ENCODE assay signal across 22 cellular contexts in genomic region chr2:144137269-144137668, GRCh38.
A peak's percentile ranks its signal among the peaks of the same experiment; 100 is the strongest.
DNase-seq lines count a peak whose midpoint lies in the region; ATAC-seq and TF ChIP-seq lines count a peak whose summit lies in the region.
"Had no signal": no experiment of that assay in that cellular context is flagged by ENCODE, and none has a peak within 500 bp of the region (broad histone marks: within the 10 kb centered on the region; RNA-seq: fewer than 3 reads in every experiment).

No MANE protein-coding gene starts in this region.

- H3K27ac ChIP-seq in GM23248: peak overlapping the region; percentile 56; the same call in 1 of the 2 replicates
- H3K27ac ChIP-seq in IMR-90 (ENCODE audit: insufficient read depth, low read length): no peak overlapping the region
- peak overlapping the region; percentile 8 for H3K27ac ChIP-seq in skeletal muscle tissue (ENCODE audit: low read depth, low read length)
- H3K27ac ChIP-seq: A549, SK-N-MC had no signal

- TF ChIP-seq RAD21 in IMR-90 (IDR thresholded peaks at IDR 0.05; ENCODE audit: low read length): no peak

- no peaks in the 10 kb centered on the region for H3K36me3 ChIP-seq in GM23248 (ENCODE audit: low read depth)
- no peaks in the 10 kb centered on the region for H3K36me3 ChIP-seq in IMR-90 (ENCODE audit: control insufficient read depth, insufficient read depth, low read length)
- peaks cover 0 to 2% (median 0%) of the 10 kb centered on the region in 3 donors for H3K36me3 ChIP-seq in skeletal muscle tissue (ENCODE audit: control insufficient read depth in 3 of 3, insufficient read depth in 3 of 3, low read length in 3 of 3)
- H3K36me3 ChIP-seq: MG63 had no signal

- no peak overlapping the region; the same call in 1 of the 2 replicates for H2AK5ac ChIP-seq in IMR-90 (ENCODE audit: low read depth, low read length)

- no peak overlapping the region for H3K9ac ChIP-seq in GM23248
- no peak overlapping the region for H3K9ac ChIP-seq in IMR-90 (ENCODE audit: low read depth, low read length)
- no peak overlapping the region for H3K9ac ChIP-seq in skeletal muscle tissue (ENCODE audit: low read depth in 1 of 3, low read length in 3 of 3)

- peak overlapping the region; percentile 27; the same call in 1 of the 2 replicates for H3K14ac ChIP-seq in IMR-90 (replicated peaks; ENCODE audit: low read depth, low read length)

- CTCF ChIA-PET in IMR-90 (lab: Yijun Ruan, JAX): interaction anchor here (0.7 kb wide), 1 partner anchor 136 kb away, joined by 4 read pairs; no protein-coding TSS in a partner anchor

- H3K4me1 ChIP-seq in GM23248 (ENCODE audit: insufficient read depth) (0 out of 2 replicates have a peak, but pooled peaks cover 11% of the 10 kb centered on the region), IMR-90 (ENCODE audit: control insufficient read depth, insufficient read depth, low read length) (peaks cover 4% of the 10 kb centered on the region), skeletal muscle tissue (ENCODE audit: control insufficient read depth in 3 of 3, insufficient read depth in 3 of 3, low read length in 3 of 3) (no peaks in the 10 kb centered on the region)

- H3K4me1 Mint-ChIP-seq in dendritic cell treated with granulocyte-macrophage colony-stimulating factor and Interleukin-4, amounts not matched to agents 40 ng/mL and 50 ng/mL, for 4 days (ENCODE audit: low read depth): peaks cover 54% of the 10 kb centered on the region
- H3K4me1 Mint-ChIP-seq: CD8-positive, alpha-beta memory T cell had no signal

- H3K9me3 Mint-ChIP-seq in dendritic cell treated with granulocyte-macrophage colony-stimulating factor and Interleukin-4, amounts not matched to agents 40 ng/mL and 50 ng/mL, for 4 days: no peaks in the 10 kb centered on the region
- H3K9me3 Mint-ChIP-seq: CD8-positive, alpha-beta memory T cell had no signal

- H2AFZ ChIP-seq in GM23248 (no peak overlapping the region), IMR-90 (replicated peaks; ENCODE audit: low read length, poor library complexity) (no peak overlapping the region)

- H3K4me3 Mint-ChIP-seq in dendritic cell treated with granulocyte-macrophage colony-stimulating factor and Interleukin-4, amounts not matched to agents 40 ng/mL and 50 ng/mL, for 4 days: peak overlapping the region; percentile 7
- H3K4me3 Mint-ChIP-seq: CD8-positive, alpha-beta memory T cell had no signal

- no peaks in the 10 kb centered on the region for H3K9me3 ChIP-seq in GM23248 (ENCODE audit: low read depth)
- H3K9me3 ChIP-seq in IMR-90 (ENCODE audit: control insufficient read depth, insufficient read depth, low read length): no peaks in the 10 kb centered on the region
- no peaks in the 10 kb centered on the region for H3K9me3 ChIP-seq in skeletal muscle tissue (ENCODE audit: control insufficient read depth in 3 of 3, low read length in 3 of 3)
- H3K9me3 ChIP-seq: A549, MG63 had no signal

- no peak overlapping the region for H2BK5ac ChIP-seq in IMR-90 (ENCODE audit: low read depth, low read length, poor library complexity, severe bottlenecking)

- peak overlapping the region; percentile 8; the same call in 1 of the 2 replicates for H3K4ac ChIP-seq in IMR-90 (ENCODE audit: low read depth, low read length)

- POLR2A ChIA-PET in IMR-90 (lab: Charles Lee; ENCODE audit: unreplicated experiment): no interaction called here

- H2BK20ac ChIP-seq in IMR-90 (ENCODE audit: low read depth, low read length): peak overlapping the region; percentile 77

- in situ Hi-C loops in GM23248 (cut with MboI): no loop called here
- in situ Hi-C loops in IMR-90 (cut with MboI; ENCODE audit: low sequenced_read_pairs): no loop called here
- in situ Hi-C loops in ACHN (cut with HindIII; ENCODE audit: low pct_ligation_motif_present, low pct_unique_long_range_greater_than_20kb, low sequenced_read_pairs): no loop called here

- no peak for TF ChIP-seq CTCF in IMR-90 (conservative IDR thresholded peaks at IDR 0.05; ENCODE audit: low read depth, low read length)

- no peaks in the 10 kb centered on the region for H3K27me3 ChIP-seq in GM23248 (replicated peaks; ENCODE audit: insufficient read depth)
- no peaks in the 10 kb centered on the region for H3K27me3 ChIP-seq in IMR-90 (ENCODE audit: control insufficient read depth, insufficient read depth, low read length)
- H3K27me3 ChIP-seq in skeletal muscle tissue (ENCODE audit: control insufficient read depth in 3 of 3, insufficient read depth in 3 of 3, low read length in 3 of 3): no peaks in the 10 kb centered on the region
- H3K27me3 ChIP-seq: MG63 had no signal

- dilution Hi-C loops in IMR-90 (cut with HindIII; ENCODE audit: low sequenced_read_pairs, unreplicated experiment): no loop called here

- BruUV-seq in IMR-90 (replicated peaks; lab: Mats Ljungman, UMichigan): no TSS peak

- no peak overlapping the region for H2AK9ac ChIP-seq in IMR-90 (replicated peaks; ENCODE audit: low read depth, low read length, poor library complexity)

- H3K27ac Mint-ChIP-seq in dendritic cell treated with granulocyte-macrophage colony-stimulating factor and Interleukin-4, amounts not matched to agents 40 ng/mL and 50 ng/mL, for 4 days: peak overlapping the region; percentile 89

- H4K5ac ChIP-seq in IMR-90 (ENCODE audit: low read depth, low read length): no peak overlapping the region

- peak overlapping the region; percentile 21; the same call in 1 of the 2 replicates for H3K23ac ChIP-seq in IMR-90 (ENCODE audit: low read depth, low read length)

- peaks cover 5% of the 10 kb centered on the region; the same call in 1 of the 2 replicates for H3K9me1 ChIP-seq in IMR-90 (ENCODE audit: insufficient read depth, low read length)

- 0 out of 3 replicates have a peak overlapping the region, but pooled peaks have one; percentile 5 for H2BK15ac ChIP-seq in IMR-90 (ENCODE audit: low read depth, low read length)

- H4K8ac ChIP-seq in IMR-90 (ENCODE audit: low read depth in 2 of 2, low read length in 2 of 2): 0 out of 4 replicates have a peak overlapping the region, but pooled peaks of 1 of the 2 experiments have one; percentile 4

- WGBS in GM23248 (ENCODE audit: low coverage in 1 of 2, low lambda C conversion rate in 2 of 2, missing lambda C conversion rate in 2 of 2), 2 experiments: 90 to 96% methylated on average over 1 of the region's 1 CpG
- WGBS in IMR-90 (ENCODE audit: extremely low coverage in 2 of 2, insufficient read length in 1 of 2), 2 experiments: no CpG with 5 or more reads among the region's 1 CpG

- no peak overlapping the region; the same call in 1 of the 2 replicates for H3K18ac ChIP-seq in IMR-90 (ENCODE audit: low read depth, low read length)

- H3F3A ChIP-seq in GM23248 (ENCODE audit: insufficient read depth): no peaks in the 10 kb centered on the region

- H3K4me3 ChIP-seq in GM23248 (no peak overlapping the region), IMR-90 (ENCODE audit: insufficient read depth, low read depth, low read length) (no peak overlapping the region), skeletal muscle tissue (ENCODE audit: low read length in 3 of 3) (no peak overlapping the region)
- H3K4me3 ChIP-seq: A549, MG63, SK-N-MC had no signal

- no peaks in the 10 kb centered on the region for H3K27me3 Mint-ChIP-seq in dendritic cell treated with granulocyte-macrophage colony-stimulating factor and Interleukin-4, amounts not matched to agents 40 ng/mL and 50 ng/mL, for 4 days
- H3K27me3 Mint-ChIP-seq: CD8-positive, alpha-beta memory T cell had no signal

- H3K9me2 ChIP-seq in GM23248 (ENCODE audit: insufficient read depth): no peaks in the 10 kb centered on the region

- H3K79me2 ChIP-seq in GM23248 (ENCODE audit: insufficient read depth): no peaks in the 10 kb centered on the region

- intact Hi-C loops in IMR-90 (cut with micrococcal nuclease): no loop called here
- intact Hi-C loops in dendritic cell treated with granulocyte-macrophage colony-stimulating factor and Interleukin-4, amounts not matched to agents 40 ng/mL and 50 ng/mL, for 4 days (cut with micrococcal nuclease): no loop called here

- no peak for DNase-seq in GM23248
- no peak for DNase-seq in IMR-90
- no peak for DNase-seq in ACHN
- no peak for DNase-seq in NCI-H524 treated with DMSO at 0.1 percent for 48 hours (lab: John Stamatoyannopoulos, UW)
- DNase-seq: C1 segment of cervical spinal cord; Calu3; CD8-positive, alpha-beta memory T cell; DND-41; KG1; MG63; NCI-H1105 treated with DMSO at 0.1 percent for 48 hours; NCI-H146; NCI-H2029; NCI-H69; Right ventricle myocardium superior; RPMI8226 had no signal

- H4K20me1 ChIP-seq in GM23248 (ENCODE audit: insufficient read depth) (no peaks in the 10 kb centered on the region), IMR-90 (ENCODE audit: insufficient read depth, low read length) (no peaks in the 10 kb centered on the region)

- ATAC-seq in IMR-90 (ENCODE audit: low read depth) (no peak), HG03159 (IDR thresholded peaks at IDR 0.05; ENCODE audit: unreplicated experiment) (no peak)
- ATAC-seq: A549, HCT116 had no signal

- peak overlapping the region; percentile 74 for H2BK120ac ChIP-seq in IMR-90 (ENCODE audit: low read depth, low read length)

- H3K79me1 ChIP-seq in IMR-90 (ENCODE audit: low read depth in 1 of 2, low read length in 2 of 2): no peaks in the 10 kb centered on the region

- H4K91ac ChIP-seq in IMR-90 (ENCODE audit: insufficient read depth, low read depth, low read length): peak overlapping the region; percentile 45; the same call in 1 of the 2 replicates

- TF ChIP-seq POLR2A in IMR-90 (IDR thresholded peaks at IDR 0.05; ENCODE audit: low read depth, low read length): no peak

- no peak overlapping the region for H3K4me2 ChIP-seq in GM23248 (ENCODE audit: unreplicated experiment)
- no peak overlapping the region for H3K4me2 ChIP-seq in IMR-90 (ENCODE audit: low read depth, low read length)
- H3K4me2 ChIP-seq: A549 had no signal

- peaks cover 26% of the 10 kb centered on the region for H3K36me3 Mint-ChIP-seq in dendritic cell treated with granulocyte-macrophage colony-stimulating factor and Interleukin-4, amounts not matched to agents 40 ng/mL and 50 ng/mL, for 4 days (ENCODE audit: low read depth)

- no peak overlapping the region for H3K56ac ChIP-seq in IMR-90 (ENCODE audit: extremely low read depth, insufficient read depth, low read length)

TF ChIP-seq in IMR-90, 13 proteins besides CTCF, POLR2A, EP300 and RAD21 (continues in another document):
- TF ChIP-seq FOS (IDR thresholded peaks at IDR 0.05; ENCODE audit: low read depth, low read length) (no peak), NFE2L2 (IDR thresholded peaks at IDR 0.05; ENCODE audit: low read depth, low read length) (no peak), CEBPB (IDR thresholded peaks at IDR 0.05; ENCODE audit: low read depth, low read length) (no peak), SMC3 (IDR thresholded peaks at IDR 0.05; ENCODE audit: low read depth, low read length) (no peak), BHLHE40 (IDR thresholded peaks at IDR 0.05; ENCODE audit: low read depth, low read length) (no peak), MAFK (IDR thresholded peaks at IDR 0.05; ENCODE audit: low read depth, low read length) (no peak), RFX5 (IDR thresholded peaks at IDR 0.05; ENCODE audit: low read depth, low read length) (no peak), RCOR1 (IDR thresholded peaks at IDR 0.05; ENCODE audit: insufficient replicate concordance, low read length) (no peak), MAZ (IDR thresholded peaks at IDR 0.05; ENCODE audit: borderline replicate concordance, low read depth, low read length) (no peak)
